In genomic region chr6:169640983-169641382, GRCh38 we compare ENCODE assay signal across 1 cellular context.
TF ChIP-seq lines count a peak whose summit lies in the region.

No MANE protein-coding gene starts in this region.

TF ChIP-seq in H1, 55 proteins besides CTCF, POLR2A, EP300 and RAD21:
- no peak for TF ChIP-seq RNF2 (IDR thresholded peaks at IDR 0.05; ENCODE audit: borderline replicate concordance, low read depth, low read length, missing control alignments, poor library complexity, severe bottlenecking)
- TF ChIP-seq POLR2AphosphoS5 (IDR thresholded peaks at IDR 0.05; ENCODE audit: low read depth, low read length) = 0 out of 2 replicates have a peak, but pooled peaks have one; percentile 23
- no peak for TF ChIP-seq CBX5 (IDR thresholded peaks at IDR 0.05; ENCODE audit: low read depth, low read length)
- no peak for TF ChIP-seq USF2 (IDR thresholded peaks at IDR 0.05; ENCODE audit: low read length)
